ENCODE assay signal across 28 cellular contexts in the genomic region with DNA sequence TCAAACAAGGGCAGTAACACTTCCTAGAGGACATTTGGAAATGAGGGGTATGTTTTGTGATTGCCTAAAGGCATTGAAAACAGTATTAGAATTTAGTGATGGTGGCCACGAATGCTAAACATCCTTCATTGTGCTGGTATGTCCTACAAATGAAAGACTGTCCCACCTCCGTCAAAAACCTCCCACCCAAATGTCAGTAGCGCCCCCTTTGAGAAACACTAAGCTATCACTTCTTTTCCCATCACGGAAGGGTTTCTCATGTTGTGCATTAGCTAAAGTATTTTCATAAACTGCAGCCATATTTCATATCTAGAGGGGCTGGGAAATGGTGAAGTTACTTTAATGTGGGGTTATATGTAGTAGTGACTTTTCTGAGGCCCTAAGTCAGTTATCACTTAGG.
"Had no signal": no experiment of that assay in that cellular context is flagged by ENCODE, and none has a peak within 500 bp of the region (broad histone marks: within the 10 kb centered on the region; RNA-seq: fewer than 3 reads in every experiment).

No MANE protein-coding gene starts in this region.

- H3K27ac ChIP-seq: ascending aorta, body of pancreas, RWPE1, SJCRH30 had no signal

- ATAC-seq: activated CD8-positive, alpha-beta memory T cell treated with anti-CD3 and anti-CD28 coated beads, Interleukin-2, amount 10 ng/mL, durations not matched to agents 7 days and 5 days; activated naive CD4-positive, alpha-beta T cell treated with anti-CD3 and anti-CD28 coated beads, Interleukin-2, amount 50 U/mL, for 72 hours; activated naive CD8-positive, alpha-beta T cell treated with anti-CD3 and anti-CD28 coated beads, Interleukin-2, amount 50 U/mL, for 24 hours; activated T-cell treated with anti-CD3 and anti-CD28 coated beads, Interleukin-2, amount 50 U/mL, for 4 hours; body of pancreas had no signal

- H3K4me1 ChIP-seq: ascending aorta, body of pancreas, SJCRH30 had no signal

- H3K36me3 ChIP-seq: ascending aorta, MG63, SJCRH30 had no signal

- H3K4me3 ChIP-seq: ascending aorta, body of pancreas, MG63, SJCRH30 had no signal

- DNase-seq: activated B cell treated with CpG ODN at 0.5 μM for 24 hours; activated CD4-positive, alpha-beta T cell treated with anti-CD3 and anti-CD28 coated beads for 1 hour; activated CD4-positive, alpha-beta T cell treated with anti-CD3 and anti-CD28 coated beads, Interleukin-2, amount 10 ng/mL, durations not matched to agents 24 days and 14 days; activated CD4-positive, alpha-beta T cell treated with anti-CD3 and anti-CD28 coated beads, Interleukin-2, amount 50 U/mL, for 48 hours; activated CD8-positive, alpha-beta memory T cell treated with anti-CD3 and anti-CD28 coated beads, Interleukin-2, amount 10 ng/mL, durations not matched to agents 7 days and 5 days; activated effector memory CD4-positive, alpha-beta T cell treated with anti-CD3 and anti-CD28 coated beads, Interleukin-2, amount 50 U/mL, for 16 hours; activated naive CD4-positive, alpha-beta T cell treated with Interleukin-2 at 50 U/mL for 16 hours; activated naive CD8-positive, alpha-beta T cell treated with anti-CD3 and anti-CD28 coated beads, Interleukin-2, amount 50 U/mL, for 24 hours; activated T-cell treated with anti-CD3 and anti-CD28 coated beads, Interleukin-2, amount 50 U/mL, for 4 hours; amniotic stem cell; body of pancreas; central memory CD4-positive, alpha-beta T cell; MG63; MV-4-11; NCI-H1092 treated with DMSO at 0.1 percent for 48 hours; NCI-H1417 treated with DMSO at 0.1 percent for 48 hours; NCI-H1694; NCI-H2029 treated with DMSO at 0.1 percent for 48 hours; NCI-H345; NCI-H510A; NCI-H526 treated with DMSO at 0.1 percent for 48 hours; Right ventricle myocardium superior; SJCRH30; SK-N-SH; T-helper 9 cell had no signal

- H3K9me3 ChIP-seq: ascending aorta, body of pancreas, MG63, SJCRH30, SK-N-SH had no signal

- H3K27me3 ChIP-seq: ascending aorta, body of pancreas, MG63, SJCRH30 had no signal
